In genomic region chr4:167652267-167652666, GRCh38 we compare ENCODE assay signal across 19 cellular contexts.
"Had no signal": no experiment of that assay in that cellular context is flagged by ENCODE, and none has a peak within 500 bp of the region (broad histone marks: within the 10 kb centered on the region; RNA-seq: fewer than 3 reads in every experiment).

No MANE protein-coding gene starts in this region.

- H3K27me3 Mint-ChIP-seq: central memory CD8-positive, alpha-beta T cell had no signal

- DNase-seq: cerebellar nuclear complex; dermis blood vessel endothelial cell; dorsolateral prefrontal cortex; effector CD4-positive, alpha-beta T cell; effector memory CD4-positive, alpha-beta T cell; foreskin keratinocyte; heart right ventricle; hippocampal formation; left colon; left ventricle myocardium superior; lower lobe of right lung; mesenchymal stem cell; mucosa of descending colon had no signal

- H3K27ac ChIP-seq: coronary artery, dorsolateral prefrontal cortex, esophagus muscularis mucosa, foreskin keratinocyte, gastroesophageal sphincter, heart right ventricle, lower lobe of right lung had no signal

- H3K4me3 ChIP-seq: coronary artery, dorsolateral prefrontal cortex, esophagus muscularis mucosa, gastroesophageal sphincter, heart right ventricle, lower lobe of right lung, mucosa of descending colon had no signal

- H3K4me3 Mint-ChIP-seq: central memory CD8-positive, alpha-beta T cell; mesothelial cell of epicardium had no signal

- ATAC-seq: foreskin keratinocyte, gastroesophageal sphincter, heart right ventricle, left colon, left lobe of liver, left ventricle myocardium superior, lower lobe of right lung, mucosa of descending colon had no signal

- H3K9me3 ChIP-seq: esophagus muscularis mucosa, gastroesophageal sphincter, lower lobe of right lung, mucosa of descending colon had no signal

- H3K4me1 Mint-ChIP-seq: central memory CD8-positive, alpha-beta T cell; mesothelial cell of epicardium had no signal

- H3K36me3 ChIP-seq: esophagus muscularis mucosa, gastroesophageal sphincter, heart right ventricle, lower lobe of right lung had no signal

- H3K27me3 ChIP-seq: esophagus muscularis mucosa, foreskin keratinocyte, gastroesophageal sphincter, heart right ventricle had no signal

- H3K27ac Mint-ChIP-seq: mesothelial cell of epicardium had no signal

- H3K36me3 Mint-ChIP-seq: mesothelial cell of epicardium had no signal

- H3K4me1 ChIP-seq: esophagus muscularis mucosa, foreskin keratinocyte, gastroesophageal sphincter, heart right ventricle, lower lobe of right lung had no signal
